ENCODE assay signal across 17 cellular contexts in genomic region chr9:16619897-16620296, GRCh38.
DNase-seq lines count a peak whose midpoint lies in the region; ATAC-seq, FAIRE-seq and TF ChIP-seq lines count a peak whose summit lies in the region.
"Had no signal": no experiment of that assay in that cellular context is flagged by ENCODE, and none has a peak within 500 bp of the region (broad histone marks: within the 10 kb centered on the region; RNA-seq: fewer than 3 reads in every experiment).

No MANE protein-coding gene starts in this region.

- H3K4me1 ChIP-seq in kidney (ENCODE audit: control insufficient read depth in 1 of 2, insufficient read depth in 1 of 2, low read depth in 1 of 2, low read length in 2 of 2), result peaks cover 4 to 21% of the 10 kb centered on the region in 2 donors
- H3K4me1 ChIP-seq in sigmoid colon, result peaks cover 0 to 60% (median 39%) of the 10 kb centered on the region in 4 donors
- peaks cover 0 to 4% (median 0%) of the 10 kb centered on the region in 3 donors for H3K4me1 ChIP-seq in esophagus squamous epithelium
- H3K4me1 ChIP-seq: Peyer's patch had no signal

- H3K9me3 ChIP-seq in WERI-Rb-1 (ENCODE audit: severe bottlenecking), result no peaks in the 10 kb centered on the region
- no peaks in the 10 kb centered on the region for H3K9me3 ChIP-seq in kidney (ENCODE audit: control insufficient read depth in 1 of 2, low read length in 2 of 2)
- H3K9me3 ChIP-seq in sigmoid colon, result no peaks in the 10 kb centered on the region
- H3K9me3 ChIP-seq in esophagus squamous epithelium, result no peaks in the 10 kb centered on the region
- H3K9me3 ChIP-seq: Peyer's patch had no signal

- H3K4me3 ChIP-seq in WERI-Rb-1 (ENCODE audit: low read depth, low read length) (peak overlapping the region; percentile 16; the same call in 1 of the 2 replicates), kidney (ENCODE audit: low read length in 2 of 2) (peak overlapping the region in 1 of 2 donors; percentile 9), sigmoid colon (no peak overlapping the region), esophagus squamous epithelium (no peak overlapping the region)
- H3K4me3 ChIP-seq: Peyer's patch had no signal

- FAIRE-seq in kidney (lab: Jason Lieb, UNC), result no peak

- H3K27me3 ChIP-seq in WERI-Rb-1 (ENCODE audit: insufficient read depth, low read depth, severe bottlenecking) (no peaks in the 10 kb centered on the region), sigmoid colon (no peaks in the 10 kb centered on the region), esophagus squamous epithelium (no peaks in the 10 kb centered on the region)
- H3K27me3 ChIP-seq: Peyer's patch had no signal

- no peak for TF ChIP-seq EP300 in sigmoid colon (IDR thresholded peaks at IDR 0.05)

- ATAC-seq in HG03469 (IDR thresholded peaks at IDR 0.05; ENCODE audit: unreplicated experiment), result no peak
- ATAC-seq: activated CD4-positive, CD25-positive, alpha-beta regulatory T cell treated with anti-CD3 and anti-CD28 coated beads, Interleukin-2, amount 50 U/mL, for 24 hours; left ventricle myocardium superior; SK-N-SH treated with all-trans-retinoic acid at 6 μM for 48 hours had no signal

- TF ChIP-seq CTCF in WERI-Rb-1 (IDR thresholded peaks at IDR 0.05; ENCODE audit: low read depth, low read length), result no peak
- no peak for TF ChIP-seq CTCF in kidney (IDR thresholded peaks at IDR 0.05; ENCODE audit: borderline replicate concordance, extremely low read depth, insufficient read depth)
- no peak for TF ChIP-seq CTCF in sigmoid colon (IDR thresholded peaks at IDR 0.05)
- TF ChIP-seq CTCF in esophagus squamous epithelium (IDR thresholded peaks at IDR 0.05), result no peak

- in situ Hi-C loops in Caki2 (cut with HindIII; ENCODE audit: low pct_unique_long_range_greater_than_20kb, low sequenced_read_pairs), result no loop called here

- H3K36me3 ChIP-seq in WERI-Rb-1 (no peaks in the 10 kb centered on the region), kidney (ENCODE audit: control insufficient read depth in 1 of 2, insufficient read depth in 2 of 2, low read length in 2 of 2) (no peaks in the 10 kb centered on the region), sigmoid colon (no peaks in the 10 kb centered on the region), esophagus squamous epithelium (no peaks in the 10 kb centered on the region)
- H3K36me3 ChIP-seq: Peyer's patch had no signal

- H3K27ac ChIP-seq in WERI-Rb-1 (peak overlapping the region; percentile 59), kidney (ENCODE audit: low read depth in 2 of 2, low read length in 2 of 2) (peak overlapping the region; percentile 18 to 19), sigmoid colon (peak overlapping the region in 3 of 4 donors; percentile 47 to 62 (median 59)), esophagus squamous epithelium (peak overlapping the region in 1 of 4 donors; percentile 10)
- H3K27ac ChIP-seq: Peyer's patch had no signal

- TF ChIP-seq POLR2A in sigmoid colon (IDR thresholded peaks at IDR 0.05), result no peak
- TF ChIP-seq POLR2A in esophagus squamous epithelium (IDR thresholded peaks at IDR 0.05), result no peak

- no peak overlapping the region for H3K9ac ChIP-seq in kidney (ENCODE audit: low read length in 2 of 2)

- 69 to 82% methylated on average over 5 of the region's 5 CpGs for WGBS in sigmoid colon, 2 donors
- 57 to 58% methylated on average over 5 of the region's 5 CpGs for WGBS in esophagus squamous epithelium, 2 donors

- intact Hi-C loops in kidney (cut with DNase I), result no loop called here
- intact Hi-C loops in sigmoid colon (cut with DNase I), result no loop called here
- intact Hi-C loops in esophagus squamous epithelium (cut with DNase I), result loop anchor here (10.0 kb wide), 1 partner anchor 65 kb away; no protein-coding TSS in a partner anchor

- DNase-seq in Caki2 (ENCODE audit: low read depth), result peak; percentile 44
- DNase-seq in WERI-Rb-1, result peak; percentile 21
- no peak for DNase-seq in kidney
- DNase-seq in sigmoid colon, result no peak
- no peak for DNase-seq in activated naive CD4-positive, alpha-beta T cell treated with anti-CD3 and anti-CD28 coated beads, Interleukin-2, amount 50 U/mL, for 16 hours
- no peak for DNase-seq in activated CD4-positive, alpha-beta T cell treated with anti-CD3 and anti-CD28 coated beads, Interleukin-2, amount 50 U/mL, for 48 hours
- no peak for DNase-seq in esophagus squamous epithelium (lab: John Stamatoyannopoulos, UW)
- DNase-seq: activated CD8-positive, alpha-beta memory T cell treated with anti-CD3 and anti-CD28 coated beads for 24 hours; activated naive CD4-positive, alpha-beta T cell treated with Interleukin-2 at 50 U/mL for 16 hours; activated T-cell treated with anti-CD3 and anti-CD28 coated beads, Interleukin-2, amount 50 U/mL, for 24 hours; left ventricle myocardium superior; NCI-H1417; NCI-H2081 treated with DMSO at 0.1 percent for 48 hours; Peyer's patch had no signal

Comparison
In these comparisons a context has a peak if more than half of its experiments do, and no peak if none do; other contexts are left out.
1. DNase-seq: peak in Caki2 (single experiment) and WERI-Rb-1 (single experiment); none in kidney (single experiment), sigmoid colon (single experiment), activated naive CD4-positive, alpha-beta T cell treated with anti-CD3 and anti-CD28 coated beads, Interleukin-2, amount 50 U/mL, for 16 hours (single experiment), activated CD4-positive, alpha-beta T cell treated with anti-CD3 and anti-CD28 coated beads, Interleukin-2, amount 50 U/mL, for 48 hours (0 of 2) and esophagus squamous epithelium (single experiment).